ENCODE assay signal across 13 cellular contexts in genomic region chr9:123654218-123654617, GRCh38.
DNase-seq lines count a peak whose midpoint lies in the region; ATAC-seq and TF ChIP-seq lines count a peak whose summit lies in the region.
"Had no signal": no experiment of that assay in that cellular context is flagged by ENCODE, and none has a peak within 500 bp of the region (broad histone marks: within the 10 kb centered on the region; RNA-seq: fewer than 3 reads in every experiment).

No MANE protein-coding gene starts in this region.

- no peak for ATAC-seq in HG03097 (IDR thresholded peaks at IDR 0.05; ENCODE audit: low FRiP score, unreplicated experiment)

- DNase-seq in G401 (ENCODE audit: low spot score) (peak; percentile 83), cerebellar cortex (ENCODE audit: low spot score) (peak; percentile 81), nephron progenitor cell (no peak), retina (no peak), T-helper 9 cell (no peak)
- DNase-seq: Calu3; CD4-positive, alpha-beta memory T cell; COR-L47; DMS53; DMS79 treated with DMSO at 0.1 percent for 48 hours; GOT3; HFFc6 had no signal

- no peak overlapping the region for H3K4me3 Mint-ChIP-seq in nephron progenitor cell
- H3K4me3 Mint-ChIP-seq: CD4-positive, alpha-beta memory T cell; HFFc6 had no signal

- peaks cover 14% of the 10 kb centered on the region for H3K36me3 Mint-ChIP-seq in nephron progenitor cell (ENCODE audit: low read depth)

- H3K27me3 Mint-ChIP-seq in nephron progenitor cell (ENCODE audit: low read depth, poor library complexity) = peaks cover 5% of the 10 kb centered on the region
- H3K27me3 Mint-ChIP-seq: CD4-positive, alpha-beta memory T cell had no signal

- in situ Hi-C loops in G401 (cut with HindIII; ENCODE audit: low sequenced_read_pairs) = no loop called here

- no peak for TF ChIP-seq CTCF in nephron progenitor cell (IDR thresholded peaks at IDR 0.05)

- peaks cover 36% of the 10 kb centered on the region for H3K4me1 Mint-ChIP-seq in nephron progenitor cell
- H3K4me1 Mint-ChIP-seq: CD4-positive, alpha-beta memory T cell had no signal

- peak overlapping the region; percentile 9 for H3K27ac Mint-ChIP-seq in nephron progenitor cell
- H3K27ac Mint-ChIP-seq: HFFc6 had no signal

- peaks cover 3% of the 10 kb centered on the region for H3K9me3 Mint-ChIP-seq in nephron progenitor cell
- H3K9me3 Mint-ChIP-seq: CD4-positive, alpha-beta memory T cell; HFFc6 had no signal

Comparison
In these comparisons a context has a peak if more than half of its experiments do, and no peak if none do; other contexts are left out.
1. DNase-seq: peak in G401 (single experiment) and cerebellar cortex (single experiment); none in nephron progenitor cell (single experiment), retina (single experiment) and T-helper 9 cell (single experiment).